Comparison of ENCODE assay signal across 1 cellular context in the genomic region with DNA sequence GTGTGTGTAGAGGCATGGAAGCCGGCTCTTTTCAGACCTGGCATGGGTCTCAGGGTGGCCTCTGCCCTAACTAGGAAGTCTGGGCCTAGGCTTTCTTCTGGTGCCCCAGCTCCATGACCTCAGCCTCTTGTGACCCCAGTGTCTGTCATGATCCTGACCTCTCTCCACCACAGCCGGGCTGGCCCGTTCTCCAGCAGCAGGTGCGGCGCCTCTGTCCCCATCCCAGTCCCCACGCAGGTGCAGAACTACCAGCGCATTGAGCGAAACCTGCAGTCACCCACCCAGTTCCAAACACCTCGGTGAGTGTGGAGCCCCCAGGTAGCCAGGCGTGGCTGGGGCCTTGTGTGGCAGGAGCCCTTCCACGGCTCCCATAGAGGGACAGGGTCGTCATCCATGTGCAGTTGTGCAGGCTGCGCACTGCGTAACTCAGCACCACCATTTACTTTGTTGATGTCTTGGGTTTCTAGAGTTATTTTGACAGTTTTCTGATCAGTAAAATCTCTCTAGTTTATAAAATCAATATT.
A peak's percentile ranks its signal among the peaks of the same experiment; 100 is the strongest.
TF ChIP-seq lines count a peak whose summit lies in the region.

No MANE protein-coding gene starts in this region.

TF ChIP-seq in K562, 482 proteins besides CTCF, POLR2A, EP300 and RAD21:
- TF ChIP-seq ZNF57 (CRISPR knock-in tag; IDR thresholded peaks at IDR 0.05) (no peak), CBFA2T2 (conservative IDR thresholded peaks at IDR 0.05) (no peak), RBFOX2 (IDR thresholded peaks at IDR 0.05; ENCODE audit: low read depth, low read length) (0 out of 2 replicates have a peak, but pooled peaks have one; percentile 5)
- TF ChIP-seq, protein P1, sequence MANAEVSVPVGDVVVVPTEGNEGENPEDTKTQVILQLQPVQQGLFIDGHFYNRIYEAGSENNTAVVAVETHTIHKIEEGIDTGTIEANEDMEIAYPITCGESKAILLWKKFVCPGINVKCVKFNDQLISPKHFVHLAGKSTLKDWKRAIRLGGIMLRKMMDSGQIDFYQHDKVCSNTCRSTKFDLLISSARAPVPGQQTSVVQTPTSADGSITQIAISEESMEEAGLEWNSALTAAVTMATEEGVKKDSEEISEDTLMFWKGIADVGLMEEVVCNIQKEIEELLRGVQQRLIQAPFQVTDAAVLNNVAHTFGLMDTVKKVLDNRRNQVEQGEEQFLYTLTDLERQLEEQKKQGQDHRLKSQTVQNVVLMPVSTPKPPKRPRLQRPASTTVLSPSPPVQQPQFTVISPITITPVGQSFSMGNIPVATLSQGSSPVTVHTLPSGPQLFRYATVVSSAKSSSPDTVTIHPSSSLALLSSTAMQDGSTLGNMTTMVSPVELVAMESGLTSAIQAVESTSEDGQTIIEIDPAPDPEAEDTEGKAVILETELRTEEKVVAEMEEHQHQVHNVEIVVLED (CRISPR knock-in tag; IDR thresholded peaks at IDR 0.05) = no peak
